1 cellular context compared by ENCODE assay signal in the genomic region with DNA sequence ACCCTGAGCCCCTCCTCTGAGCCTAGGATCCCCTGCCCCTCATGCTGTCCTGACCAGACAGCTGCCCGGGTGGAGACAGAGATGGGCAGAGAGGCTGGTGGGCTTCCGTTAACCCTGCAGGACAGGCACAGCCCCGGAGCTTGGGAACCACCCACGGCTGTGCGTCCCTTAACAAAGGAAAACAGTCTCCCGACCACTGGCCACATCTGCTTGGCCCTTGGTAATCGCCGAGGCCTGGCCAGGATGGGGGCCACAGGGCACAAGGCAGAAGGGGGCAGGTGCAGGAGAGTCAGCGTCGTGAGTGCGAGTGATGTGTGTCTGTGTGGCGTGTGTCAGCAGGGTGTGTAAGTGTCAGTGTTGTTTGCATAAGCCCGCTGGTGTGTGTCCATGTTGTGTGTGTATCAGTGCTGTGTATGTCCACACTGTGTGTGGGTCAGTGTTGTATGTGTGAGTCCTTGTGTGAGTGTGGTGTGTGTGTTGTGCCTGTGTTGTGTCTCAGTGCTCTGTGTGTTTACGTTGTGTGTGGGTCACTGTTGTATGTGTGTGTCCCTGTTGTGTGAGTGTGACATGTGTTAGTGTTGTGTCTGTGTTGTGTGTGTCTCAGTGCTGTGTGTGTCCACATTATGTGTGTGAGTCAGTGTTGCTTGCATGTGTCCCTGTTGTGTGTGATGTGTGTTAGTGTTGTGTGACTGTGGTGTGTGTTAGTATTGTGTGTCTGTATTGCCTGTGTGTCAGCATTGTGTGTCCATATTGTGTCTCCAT.
TF ChIP-seq lines count a peak whose summit lies in the region.

No MANE protein-coding gene starts in this region.

TF ChIP-seq in K562, 482 proteins besides CTCF, POLR2A, EP300 and RAD21:
- TF ChIP-seq ZNF133 (CRISPR knock-in tag; IDR thresholded peaks at IDR 0.05), result no peak
- no peak for TF ChIP-seq ZC3H4 (CRISPR knock-in tag; IDR thresholded peaks at IDR 0.05; ENCODE audit: borderline replicate concordance)
- TF ChIP-seq PHF20 (IDR thresholded peaks at IDR 0.05; ENCODE audit: partially characterized antibody), result peak; percentile 25
- TF ChIP-seq, protein P1, sequence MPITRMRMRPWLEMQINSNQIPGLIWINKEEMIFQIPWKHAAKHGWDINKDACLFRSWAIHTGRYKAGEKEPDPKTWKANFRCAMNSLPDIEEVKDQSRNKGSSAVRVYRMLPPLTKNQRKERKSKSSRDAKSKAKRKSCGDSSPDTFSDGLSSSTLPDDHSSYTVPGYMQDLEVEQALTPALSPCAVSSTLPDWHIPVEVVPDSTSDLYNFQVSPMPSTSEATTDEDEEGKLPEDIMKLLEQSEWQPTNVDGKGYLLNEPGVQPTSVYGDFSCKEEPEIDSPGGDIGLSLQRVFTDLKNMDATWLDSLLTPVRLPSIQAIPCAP (CRISPR knock-in tag; IDR thresholded peaks at IDR 0.05; ENCODE audit: borderline replicate concordance), result no peak
- no peak for TF ChIP-seq ZNF282 (CRISPR knock-in tag; IDR thresholded peaks at IDR 0.05)
- TF ChIP-seq POLR2B (IDR thresholded peaks at IDR 0.05; ENCODE audit: low read depth, partially characterized antibody), result peak; percentile 37
- no peak for TF ChIP-seq GATA2 (CRISPR knock-in tag; IDR thresholded peaks at IDR 0.05)
- TF ChIP-seq ZNF274 (IDR thresholded peaks at IDR 0.05; ENCODE audit: borderline replicate concordance, low read depth, low read length), result no peak
- TF ChIP-seq, protein P2, sequence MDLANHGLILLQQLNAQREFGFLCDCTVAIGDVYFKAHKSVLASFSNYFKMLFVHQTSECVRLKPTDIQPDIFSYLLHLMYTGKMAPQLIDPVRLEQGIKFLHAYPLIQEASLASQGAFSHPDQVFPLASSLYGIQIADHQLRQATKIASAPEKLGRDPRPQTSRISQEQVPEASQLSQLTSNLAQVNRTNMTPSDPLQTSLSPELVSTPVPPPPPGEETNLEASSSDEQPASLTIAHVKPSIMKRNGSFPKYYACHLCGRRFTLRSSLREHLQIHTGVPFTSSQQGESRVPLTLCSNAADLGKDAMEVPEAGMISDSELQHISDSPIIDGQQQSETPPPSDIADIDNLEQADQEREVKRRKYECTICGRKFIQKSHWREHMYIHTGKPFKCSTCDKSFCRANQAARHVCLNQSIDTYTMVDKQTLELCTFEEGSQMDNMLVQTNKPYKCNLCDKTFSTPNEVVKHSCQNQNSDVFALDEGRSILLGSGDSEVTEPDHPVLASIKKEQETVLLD (IDR thresholded peaks at IDR 0.05), result no peak
- TF ChIP-seq, protein P3, sequence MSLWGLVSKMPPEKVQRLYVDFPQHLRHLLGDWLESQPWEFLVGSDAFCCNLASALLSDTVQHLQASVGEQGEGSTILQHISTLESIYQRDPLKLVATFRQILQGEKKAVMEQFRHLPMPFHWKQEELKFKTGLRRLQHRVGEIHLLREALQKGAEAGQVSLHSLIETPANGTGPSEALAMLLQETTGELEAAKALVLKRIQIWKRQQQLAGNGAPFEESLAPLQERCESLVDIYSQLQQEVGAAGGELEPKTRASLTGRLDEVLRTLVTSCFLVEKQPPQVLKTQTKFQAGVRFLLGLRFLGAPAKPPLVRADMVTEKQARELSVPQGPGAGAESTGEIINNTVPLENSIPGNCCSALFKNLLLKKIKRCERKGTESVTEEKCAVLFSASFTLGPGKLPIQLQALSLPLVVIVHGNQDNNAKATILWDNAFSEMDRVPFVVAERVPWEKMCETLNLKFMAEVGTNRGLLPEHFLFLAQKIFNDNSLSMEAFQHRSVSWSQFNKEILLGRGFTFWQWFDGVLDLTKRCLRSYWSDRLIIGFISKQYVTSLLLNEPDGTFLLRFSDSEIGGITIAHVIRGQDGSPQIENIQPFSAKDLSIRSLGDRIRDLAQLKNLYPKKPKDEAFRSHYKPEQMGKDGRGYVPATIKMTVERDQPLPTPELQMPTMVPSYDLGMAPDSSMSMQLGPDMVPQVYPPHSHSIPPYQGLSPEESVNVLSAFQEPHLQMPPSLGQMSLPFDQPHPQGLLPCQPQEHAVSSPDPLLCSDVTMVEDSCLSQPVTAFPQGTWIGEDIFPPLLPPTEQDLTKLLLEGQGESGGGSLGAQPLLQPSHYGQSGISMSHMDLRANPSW (CRISPR knock-in tag; IDR thresholded peaks at IDR 0.05), result no peak
- TF ChIP-seq CEBPG (CRISPR knock-in tag; IDR thresholded peaks at IDR 0.05), result no peak
- no peak for TF ChIP-seq CEBPG (tag; conservative IDR thresholded peaks at IDR 0.05 in 1 of 2, IDR thresholded peaks at IDR 0.05 in 1 of 2)
